In the genomic region with DNA sequence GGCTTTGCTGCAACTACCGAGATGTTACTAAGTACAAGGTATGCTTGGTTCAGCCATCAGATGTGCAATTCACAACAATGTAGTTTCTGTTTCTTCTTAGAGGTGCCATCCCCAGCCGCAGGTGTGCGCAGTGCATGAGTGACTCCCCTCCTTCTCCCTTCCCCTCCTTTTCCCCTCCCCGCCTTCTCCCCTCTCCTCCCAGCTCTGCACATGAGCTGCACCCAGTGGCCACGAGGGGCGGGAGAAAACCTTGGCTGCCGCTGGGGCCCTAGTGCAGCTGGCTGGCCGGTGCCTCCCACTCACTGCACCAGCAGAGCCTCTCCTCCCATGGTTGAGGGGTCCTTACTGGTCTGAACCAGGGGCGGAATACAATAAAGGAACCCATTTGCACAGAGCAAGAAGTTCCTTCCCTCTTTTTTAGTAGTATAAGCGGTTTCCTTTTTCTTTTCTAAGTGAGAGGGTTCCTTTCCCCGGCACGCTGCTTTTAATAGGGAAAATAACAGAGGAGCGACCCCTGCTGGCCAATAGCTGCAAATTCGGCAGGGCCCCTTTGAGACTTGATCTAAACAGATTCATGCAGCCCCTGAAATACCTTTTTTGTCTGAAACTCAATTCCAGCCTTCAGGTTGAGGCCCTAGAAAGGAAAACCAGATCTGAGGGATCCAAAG, we compare ENCODE assay signal across 12 cellular contexts. TPM values are rescaled to one million over a fixed set of nuclear protein-coding genes. Genes with fewer than 3 reads are reported as not detected.
DNase-seq lines count a peak whose midpoint lies in the region; ATAC-seq and TF ChIP-seq lines count a peak whose summit lies in the region.
"Had no signal": no experiment of that assay in that cellular context is flagged by ENCODE, and none has a peak within 500 bp of the region (broad histone marks: within the 10 kb centered on the region; RNA-seq: fewer than 3 reads in every experiment).

No MANE protein-coding gene starts in this region.

- CTCF ChIA-PET in OCI-LY7 (lab: Charles Lee; ENCODE audit: unreplicated experiment), result no interaction called here

- no peaks in the 10 kb centered on the region for H3K79me2 ChIP-seq in OCI-LY7 (ENCODE audit: insufficient read depth, low read depth, low read length)

- H2AFZ ChIP-seq in OCI-LY7 (ENCODE audit: low read length), result no peak overlapping the region

- no peaks in the 10 kb centered on the region for H3K36me3 ChIP-seq in OCI-LY7 (ENCODE audit: insufficient read depth, low read length)
- H3K36me3 ChIP-seq: adrenal gland had no signal

- BruUV-seq in OCI-LY7 (replicated peaks; lab: Mats Ljungman, UMichigan), result no TSS peak

- H3K4me1 ChIP-seq in OCI-LY7 (ENCODE audit: insufficient read depth, low read length, poor library complexity, severe bottlenecking), result no peaks in the 10 kb centered on the region
- H3K4me1 ChIP-seq: adrenal gland had no signal

- POLR2A ChIA-PET in OCI-LY7 (lab: Charles Lee), result no interaction called here

- H3K9me3 ChIP-seq in OCI-LY7 (ENCODE audit: low read length), result no peaks in the 10 kb centered on the region
- H3K9me3 ChIP-seq: adrenal gland had no signal

- H3K4me3 ChIP-seq in OCI-LY7 (ENCODE audit: low read depth, low read length, poor library complexity, severe bottlenecking), result no peak overlapping the region
- no peak overlapping the region for H3K4me3 ChIP-seq in fibroblast of the aortic adventitia (ENCODE audit: low read depth, low read length)
- H3K4me3 ChIP-seq: adrenal gland had no signal

- TF ChIP-seq CTCF in OCI-LY7 (conservative IDR thresholded peaks at IDR 0.05; ENCODE audit: low read length), result peak; percentile 76
- TF ChIP-seq CTCF in fibroblast of the aortic adventitia (IDR thresholded peaks at IDR 0.05; ENCODE audit: insufficient read depth, low read length), result peak; percentile 30

- no peak overlapping the region for H3K27ac ChIP-seq in OCI-LY7 (ENCODE audit: low read depth, low read length, poor library complexity, severe bottlenecking)
- H3K27ac ChIP-seq: adrenal gland had no signal

- no peaks in the 10 kb centered on the region for H4K20me1 ChIP-seq in OCI-LY7 (ENCODE audit: insufficient read depth, low read length)

- peak; percentile 14 for DNase-seq in stimulated activated CD4-positive, alpha-beta T cell treated with anti-CD3 and anti-CD28 coated beads, Interleukin-15, amount 100 ng/mL, for 24 hours
- DNase-seq in stimulated activated CD4-positive, alpha-beta T cell treated with anti-CD3 and anti-CD28 coated beads, Interleukin-1b, Interleukin-23, amount 100 ng/mL, for 48 hours, result no peak
- DNase-seq in OCI-LY7 (ENCODE audit: low spot score) (peak; percentile 24), fibroblast of the aortic adventitia (ENCODE audit: low read depth) (peak; percentile 13), NCI-H1105 (lab: John Stamatoyannopoulos, UW) (no peak)
- no peak for DNase-seq in activated T-cell treated with anti-CD3 and anti-CD28 coated beads, Interleukin-2, amount 50 U/mL, for 1 hour
- DNase-seq: adrenal gland; Kasumi-1; stimulated activated CD4-positive, alpha-beta T cell treated with anti-CD3 and anti-CD28 coated beads, Interleukin-4, amount 100 ng/mL, for 24 hours; T-helper 9 cell had no signal

- no peaks in the 10 kb centered on the region for H3K9me2 ChIP-seq in OCI-LY7 (ENCODE audit: insufficient read depth, low read length)

- intact Hi-C loops in OCI-LY7 (cut with micrococcal nuclease; ENCODE audit: unreplicated experiment), result no loop called here

- no peak overlapping the region for H3K4me2 ChIP-seq in OCI-LY7 (ENCODE audit: low read length)

- no peak for ATAC-seq in HG03045 (IDR thresholded peaks at IDR 0.05; ENCODE audit: unreplicated experiment)
- ATAC-seq in HG03108 (IDR thresholded peaks at IDR 0.05; ENCODE audit: unreplicated experiment), result no peak

RNA-seq across cellular contexts. Expression of a gene that starts 7.8 kb away (rescaled TPM):
- total RNA-seq in OCI-LY7 (2014; rRNA removed; shearing (Covaris generic)), result not detected in 2 replicates
- total RNA-seq in OCI-LY7 (2022) (not detected in 2 replicates), fibroblast of the aortic adventitia (ENCODE audit: low replicate concordance) (not detected in 2 replicates)

RNA-seq across cellular contexts. Expression of a gene that starts 8.6 kb away (rescaled TPM):
- not detected in 2 replicates for total RNA-seq in OCI-LY7 (2014; rRNA removed; shearing (Covaris generic))
- total RNA-seq in OCI-LY7 (2022) (not detected in 2 replicates), fibroblast of the aortic adventitia (ENCODE audit: low replicate concordance) (not detected in 2 replicates)

RNA-seq across cellular contexts. Expression of a gene that starts 22.6 kb away (rescaled TPM):
- total RNA-seq in OCI-LY7 (2014; rRNA removed; shearing (Covaris generic)), result not detected in 2 replicates
- total RNA-seq in OCI-LY7 (2022), result not detected in 2 replicates
- not detected in 2 replicates for total RNA-seq in fibroblast of the aortic adventitia (ENCODE audit: low replicate concordance)

RNA-seq across cellular contexts. Expression of a gene that starts 27.8 kb away (rescaled TPM):
- not detected in 2 replicates for total RNA-seq in OCI-LY7 (2014; rRNA removed; shearing (Covaris generic))
- not detected in 2 replicates for total RNA-seq in OCI-LY7 (2022)
- total RNA-seq in fibroblast of the aortic adventitia (ENCODE audit: low replicate concordance), result not detected in 2 replicates

RNA-seq across cellular contexts. Expression of a gene that starts 54.9 kb away (rescaled TPM):
- total RNA-seq in OCI-LY7 (2014; rRNA removed; shearing (Covaris generic)), result not detected in 2 replicates
- total RNA-seq in OCI-LY7 (2022) (not detected in 2 replicates), fibroblast of the aortic adventitia (ENCODE audit: low replicate concordance) (not detected in 2 replicates)

Comparison
In these comparisons a context has a peak if more than half of its experiments do, and no peak if none do; other contexts are left out.
1. DNase-seq: peak in stimulated activated CD4-positive, alpha-beta T cell treated with anti-CD3 and anti-CD28 coated beads, Interleukin-15, amount 100 ng/mL, for 24 hours (single experiment), OCI-LY7 (single experiment) and fibroblast of the aortic adventitia (single experiment); none in stimulated activated CD4-positive, alpha-beta T cell treated with anti-CD3 and anti-CD28 coated beads, Interleukin-1b, Interleukin-23, amount 100 ng/mL, for 48 hours (single experiment), activated T-cell treated with anti-CD3 and anti-CD28 coated beads, Interleukin-2, amount 50 U/mL, for 1 hour (single experiment) and NCI-H1105 (single experiment).